Comparison of ENCODE assay signal across 8 cellular contexts in genomic region chr3:10194328-10195071, GRCh38. TPM values are rescaled to one million over a fixed set of nuclear protein-coding genes. Genes with fewer than 3 reads are reported as not detected.
DNase-seq lines count a peak whose midpoint lies in the region; ATAC-seq and TF ChIP-seq lines count a peak whose summit lies in the region.

No MANE protein-coding gene starts in this region.

- no peak overlapping the region for H3K4me3 ChIP-seq in mucosa of rectum (ENCODE audit: low read length in 2 of 2)
- H3K4me3 ChIP-seq in tibial artery, result no peak overlapping the region

- ATAC-seq in HG03280 (IDR thresholded peaks at IDR 0.05; ENCODE audit: unreplicated experiment) (no peak), HG03460 (IDR thresholded peaks at IDR 0.05; ENCODE audit: unreplicated experiment) (no peak)

- H3K4me1 ChIP-seq in mucosa of rectum (ENCODE audit: control insufficient read depth in 2 of 2, insufficient read depth in 2 of 2, low read length in 2 of 2) (peaks cover 57 to 59% of the 10 kb centered on the region in 2 donors), tibial artery (peaks cover 0 to 76% (median 63%) of the 10 kb centered on the region in 4 donors)

- CTCF ChIA-PET in MCF 10A (lab: Yijun Ruan, JAX), result interaction anchor here (0.6 to 1.3 kb wide), 7 partner anchors 10 to 395 kb away, joined by 3 to 5 read pairs (median 4); no protein-coding TSS in a partner anchor

- intact Hi-C loops in MCF 10A (cut with micrococcal nuclease) (no loop called here), tibial artery (cut with DNase I; ENCODE audit: low total_unique reads) (no loop called here)

- no peaks in the 10 kb centered on the region for H3K27me3 Mint-ChIP-seq in MCF 10A (ENCODE audit: insufficient read depth, unreplicated experiment)

- DNase-seq in GM13976 (ENCODE audit: low spot score), result peak; percentile 65
- DNase-seq in T-helper 2 cell, result peak in 3 of 5 experiments; percentile 39 to 80 (median 74)
- peak; percentile 83 for DNase-seq in MCF 10A (ENCODE audit: unreplicated experiment)
- peak; percentile 49 to 79 for DNase-seq in tibial artery
- DNase-seq in NOMO-1 treated with DMSO at 0.1 percent for 48 hours (lab: John Stamatoyannopoulos, UW; ENCODE audit: unreplicated experiment), result no peak

- in situ Hi-C loops in GM13976 (cut with MboI; ENCODE audit: low sequenced_read_pairs, unreplicated experiment), result no loop called here

- H3K36me3 Mint-ChIP-seq in MCF 10A (ENCODE audit: insufficient read depth, unreplicated experiment), result peaks cover 7% of the 10 kb centered on the region

- H3K36me3 ChIP-seq in mucosa of rectum (ENCODE audit: control insufficient read depth in 2 of 2, insufficient read depth in 2 of 2, low read length in 2 of 2) (no peaks in the 10 kb centered on the region), tibial artery (no peaks in the 10 kb centered on the region)

- POLR2A ChIA-PET in MCF 10A (lab: Yijun Ruan, JAX), result interaction anchor here (0.6 to 6.7 kb wide), 4 partner anchors 11 to 169 kb away, joined by 3 to 87 read pairs (median 22); partner anchors contain the start of gene VHL

- TF ChIP-seq CTCF in GM13976 (IDR thresholded peaks at IDR 0.05; ENCODE audit: borderline replicate concordance, control extremely low read depth, extremely low read depth, insufficient read depth, missing control alignments), result no peak
- TF ChIP-seq CTCF in MCF 10A (IDR thresholded peaks at IDR 0.05; ENCODE audit: unreplicated experiment), result no peak
- TF ChIP-seq CTCF in tibial artery (IDR thresholded peaks at IDR 0.05), result no peak

- peak overlapping the region; percentile 69 for H3K27ac Mint-ChIP-seq in MCF 10A (ENCODE audit: low read depth, unreplicated experiment)

- peaks cover 52% of the 10 kb centered on the region for H3K4me1 Mint-ChIP-seq in MCF 10A (ENCODE audit: insufficient read depth, unreplicated experiment)

- no TSS peak for BruUV-seq in MCF 10A (replicated peaks; lab: Mats Ljungman, UMichigan)

- peak overlapping the region; percentile 30 to 82 for H3K27ac ChIP-seq in mucosa of rectum (ENCODE audit: low read depth in 2 of 2, low read length in 2 of 2)
- H3K27ac ChIP-seq in tibial artery, result peak overlapping the region; percentile 87 to 91

- peak overlapping the region; percentile 29 for H3K4me3 Mint-ChIP-seq in MCF 10A (ENCODE audit: unreplicated experiment)

- H3K9me3 ChIP-seq in mucosa of rectum (ENCODE audit: control insufficient read depth in 2 of 2, low read length in 2 of 2), result no peaks in the 10 kb centered on the region
- H3K9me3 ChIP-seq in tibial artery, result no peaks in the 10 kb centered on the region

- no peaks in the 10 kb centered on the region for H3K9me3 Mint-ChIP-seq in MCF 10A (ENCODE audit: unreplicated experiment)

- no peaks in the 10 kb centered on the region for H3K27me3 ChIP-seq in mucosa of rectum (ENCODE audit: control insufficient read depth in 2 of 2, insufficient read depth in 2 of 2, low read length in 2 of 2)
- no peaks in the 10 kb centered on the region for H3K27me3 ChIP-seq in tibial artery

- H3K9ac ChIP-seq in mucosa of rectum (ENCODE audit: low read depth in 1 of 2, low read length in 2 of 2), result peak overlapping the region in 1 of 2 donors; percentile 16

RNA-seq across cellular contexts. Expression of gene IRAK2, which starts 29.8 kb away (rescaled TPM):
- total RNA-seq in MCF 10A (2022), result 6.0 and 7.0 TPM in 2 replicates

RNA-seq across cellular contexts. Expression of gene VHL, which starts 52.9 kb away (rescaled TPM):
- 50.9 and 54.6 TPM in 2 replicates for total RNA-seq in MCF 10A (2022)

RNA-seq across cellular contexts. Expression of gene TATDN2, which starts 53.8 kb away (rescaled TPM):
- 21.0 and 25.9 TPM in 2 replicates for total RNA-seq in MCF 10A (2022)
